In the genomic region with DNA sequence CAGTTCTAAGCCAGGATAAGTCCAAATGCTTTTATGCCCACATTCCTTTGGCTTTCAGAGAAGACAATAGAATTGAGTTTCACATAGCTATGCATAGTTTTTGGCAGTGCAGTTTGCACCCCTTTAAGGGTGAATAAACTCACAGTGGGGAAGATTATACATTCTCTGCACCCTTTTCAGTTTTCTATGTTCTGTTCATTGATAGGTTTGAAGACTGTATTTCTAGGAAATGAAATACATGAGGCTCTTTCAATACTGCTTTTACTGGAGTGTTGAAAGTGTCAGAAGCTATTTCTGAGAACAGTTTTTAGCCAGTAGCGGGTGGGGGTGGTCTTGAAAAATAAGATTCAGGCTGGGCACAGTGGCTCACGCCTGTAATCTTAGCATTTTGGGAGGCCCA, we compare ENCODE assay signal across 16 cellular contexts. TPM values are rescaled to one million over a fixed set of nuclear protein-coding genes. Genes with fewer than 3 reads are reported as not detected.
A peak's percentile ranks its signal among the peaks of the same experiment; 100 is the strongest.
DNase-seq lines count a peak whose midpoint lies in the region; ATAC-seq and TF ChIP-seq lines count a peak whose summit lies in the region.
"Had no signal": no experiment of that assay in that cellular context is flagged by ENCODE, and none has a peak within 500 bp of the region (broad histone marks: within the 10 kb centered on the region; RNA-seq: fewer than 3 reads in every experiment).

No MANE protein-coding gene starts in this region.

- H3K4me3 Mint-ChIP-seq in activated CD4-positive, alpha-beta T cell treated with anti-CD3 and anti-CD28 coated beads for 36 hours = no peak overlapping the region
- no peak overlapping the region for H3K4me3 Mint-ChIP-seq in activated naive CD8-positive, alpha-beta T cell treated with anti-CD3 and anti-CD28 coated beads, Interleukin-2, amount 10 ng/mL, durations not matched to agents 7 days and 5 days
- no peak overlapping the region for H3K4me3 Mint-ChIP-seq in activated naive CD8-positive, alpha-beta T cell treated with anti-CD3 and anti-CD28 coated beads, Interleukin-2, amount 50 U/mL, for 24 hours
- H3K4me3 Mint-ChIP-seq: CD14-positive monocyte; CD8-positive, alpha-beta T cell; IgD-negative memory B cell had no signal

- peaks cover 6% of the 10 kb centered on the region for H3K4me1 Mint-ChIP-seq in activated CD4-positive, alpha-beta T cell treated with anti-CD3 and anti-CD28 coated beads for 36 hours
- H3K4me1 Mint-ChIP-seq in activated naive CD8-positive, alpha-beta T cell treated with anti-CD3 and anti-CD28 coated beads, Interleukin-2, amount 10 ng/mL, durations not matched to agents 7 days and 5 days = peaks cover 1% of the 10 kb centered on the region
- no peaks in the 10 kb centered on the region for H3K4me1 Mint-ChIP-seq in activated naive CD8-positive, alpha-beta T cell treated with anti-CD3 and anti-CD28 coated beads, Interleukin-2, amount 50 U/mL, for 24 hours
- H3K4me1 Mint-ChIP-seq: CD14-positive monocyte, IgD-negative memory B cell had no signal

- H3K27me3 Mint-ChIP-seq in activated CD4-positive, alpha-beta T cell treated with anti-CD3 and anti-CD28 coated beads for 36 hours = no peaks in the 10 kb centered on the region
- no peaks in the 10 kb centered on the region for H3K27me3 Mint-ChIP-seq in activated naive CD8-positive, alpha-beta T cell treated with anti-CD3 and anti-CD28 coated beads, Interleukin-2, amount 10 ng/mL, durations not matched to agents 7 days and 5 days
- no peaks in the 10 kb centered on the region for H3K27me3 Mint-ChIP-seq in activated naive CD8-positive, alpha-beta T cell treated with anti-CD3 and anti-CD28 coated beads, Interleukin-2, amount 50 U/mL, for 24 hours
- H3K27me3 Mint-ChIP-seq: IgD-negative memory B cell had no signal

- TF ChIP-seq CTCF in MM.1S (IDR thresholded peaks at IDR 0.05; ENCODE audit: low read length) = no peak

- no peak overlapping the region for H3K27ac ChIP-seq in MM.1S (ENCODE audit: low read length)
- H3K27ac ChIP-seq: 22Rv1 had no signal

- no peak overlapping the region for H3K27ac Mint-ChIP-seq in activated CD4-positive, alpha-beta T cell treated with anti-CD3 and anti-CD28 coated beads for 36 hours
- H3K27ac Mint-ChIP-seq in activated naive CD8-positive, alpha-beta T cell treated with anti-CD3 and anti-CD28 coated beads, Interleukin-2, amount 10 ng/mL, durations not matched to agents 7 days and 5 days = peak overlapping the region; percentile 20
- no peak overlapping the region for H3K27ac Mint-ChIP-seq in activated naive CD8-positive, alpha-beta T cell treated with anti-CD3 and anti-CD28 coated beads, Interleukin-2, amount 50 U/mL, for 24 hours
- H3K27ac Mint-ChIP-seq: CD14-positive monocyte; CD8-positive, alpha-beta T cell; IgD-negative memory B cell had no signal

- H3K4me3 ChIP-seq in adipocyte (ENCODE audit: low read length) = no peak overlapping the region
- no peak overlapping the region for H3K4me3 ChIP-seq in MM.1S (ENCODE audit: low read length)

- H3K27me3 ChIP-seq in adipocyte (replicated peaks; ENCODE audit: control insufficient read depth, insufficient read depth, low read length) (no peaks in the 10 kb centered on the region), MM.1S (replicated peaks; ENCODE audit: insufficient read depth, low read length) (no peaks in the 10 kb centered on the region)

- no peaks in the 10 kb centered on the region for H3K9me2 ChIP-seq in MM.1S (replicated peaks; ENCODE audit: insufficient read depth, low read length)

- no peaks in the 10 kb centered on the region for H3K79me2 ChIP-seq in MM.1S (ENCODE audit: low read length)

- H3K9me3 ChIP-seq in adipocyte (ENCODE audit: control insufficient read depth, low read length) = no peaks in the 10 kb centered on the region
- H3K9me3 ChIP-seq in MM.1S (replicated peaks; ENCODE audit: insufficient read depth, low read length) = no peaks in the 10 kb centered on the region

- no peak overlapping the region for H3K4me2 ChIP-seq in MM.1S (ENCODE audit: low read depth, low read length)

- H3K9ac ChIP-seq in adipocyte (ENCODE audit: low read length) (no peak overlapping the region), MM.1S (ENCODE audit: low read length) (no peak overlapping the region)

- H3K4me1 ChIP-seq in adipocyte (ENCODE audit: control insufficient read depth, insufficient read depth, low read length) (peaks cover 9% of the 10 kb centered on the region), MM.1S (ENCODE audit: low read length) (no peaks in the 10 kb centered on the region)

- peaks cover 62% of the 10 kb centered on the region for H3K36me3 Mint-ChIP-seq in activated CD4-positive, alpha-beta T cell treated with anti-CD3 and anti-CD28 coated beads for 36 hours (ENCODE audit: low read depth)
- H3K36me3 Mint-ChIP-seq in activated naive CD8-positive, alpha-beta T cell treated with anti-CD3 and anti-CD28 coated beads, Interleukin-2, amount 10 ng/mL, durations not matched to agents 7 days and 5 days = peaks cover 42% of the 10 kb centered on the region
- peaks cover 60% of the 10 kb centered on the region for H3K36me3 Mint-ChIP-seq in activated naive CD8-positive, alpha-beta T cell treated with anti-CD3 and anti-CD28 coated beads, Interleukin-2, amount 50 U/mL, for 24 hours (ENCODE audit: low read depth)

- intact Hi-C loops in activated CD4-positive, alpha-beta T cell treated with anti-CD3 and anti-CD28 coated beads for 36 hours (cut with DNase I, micrococcal nuclease) = no loop called here

- POLR2A ChIA-PET in activated CD4-positive, alpha-beta T cell treated with anti-CD3 and anti-CD28 coated beads for 36 hours (lab: Charles Lee) = no interaction called here
- POLR2A ChIA-PET in activated naive CD8-positive, alpha-beta T cell treated with anti-CD3 and anti-CD28 coated beads, Interleukin-2, amount 10 ng/mL, durations not matched to agents 7 days and 5 days (lab: Charles Lee) = no interaction called here

- H3K36me3 ChIP-seq in adipocyte (ENCODE audit: control insufficient read depth, insufficient read depth, low read length, severe bottlenecking) (peaks cover 94% of the 10 kb centered on the region), MM.1S (replicated peaks; ENCODE audit: insufficient read depth, low read length) (peaks cover 20% of the 10 kb centered on the region)

- peak; percentile 44 for ATAC-seq in activated CD4-positive, alpha-beta T cell treated with anti-CD3 and anti-CD28 coated beads for 36 hours
- no peak for ATAC-seq in activated naive CD8-positive, alpha-beta T cell treated with anti-CD3 and anti-CD28 coated beads, Interleukin-2, amount 10 ng/mL, durations not matched to agents 7 days and 5 days (ENCODE audit: low read depth)
- no peak for ATAC-seq in activated naive CD8-positive, alpha-beta T cell treated with anti-CD3 and anti-CD28 coated beads, Interleukin-2, amount 50 U/mL, for 24 hours
- ATAC-seq: CD8-positive, alpha-beta T cell; HCT116 had no signal

- no peak for DNase-seq in activated CD4-positive, alpha-beta T cell treated with anti-CD3 and anti-CD28 coated beads for 36 hours
- no peak for DNase-seq in activated CD4-positive, alpha-beta T cell treated with anti-CD3 and anti-CD28 coated beads, Interleukin-2, amount 50 U/mL, for 48 hours
- DNase-seq in activated naive CD8-positive, alpha-beta T cell treated with anti-CD3 and anti-CD28 coated beads, Interleukin-2, amount 10 ng/mL, durations not matched to agents 7 days and 5 days = no peak
- DNase-seq in activated naive CD8-positive, alpha-beta T cell treated with anti-CD3 and anti-CD28 coated beads, Interleukin-2, amount 50 U/mL, for 24 hours = no peak
- DNase-seq in adipocyte (ENCODE audit: low read depth) (peak; percentile 14), cerebellum (ENCODE audit: low spot score) (no peak), MM.1S (no peak)
- DNase-seq: CD8-positive, alpha-beta T cell; COR-L47; DMS153; DMS79 treated with DMSO at 0.1 percent for 48 hours; EL had no signal

- H4K20me1 ChIP-seq in MM.1S (ENCODE audit: insufficient read depth, low read length) = no peaks in the 10 kb centered on the region

- no peaks in the 10 kb centered on the region for H3K9me3 Mint-ChIP-seq in activated CD4-positive, alpha-beta T cell treated with anti-CD3 and anti-CD28 coated beads for 36 hours (ENCODE audit: low read depth)
- no peaks in the 10 kb centered on the region for H3K9me3 Mint-ChIP-seq in activated naive CD8-positive, alpha-beta T cell treated with anti-CD3 and anti-CD28 coated beads, Interleukin-2, amount 10 ng/mL, durations not matched to agents 7 days and 5 days
- H3K9me3 Mint-ChIP-seq in activated naive CD8-positive, alpha-beta T cell treated with anti-CD3 and anti-CD28 coated beads, Interleukin-2, amount 50 U/mL, for 24 hours = no peaks in the 10 kb centered on the region
- H3K9me3 Mint-ChIP-seq: CD8-positive, alpha-beta T cell; IgD-negative memory B cell had no signal

- H2AFZ ChIP-seq in MM.1S (ENCODE audit: low read length) = no peak overlapping the region

- no peaks in the 10 kb centered on the region; the same call in 1 of the 2 replicates for H3F3A ChIP-seq in MM.1S (ENCODE audit: insufficient read depth, low read length)

- CTCF ChIA-PET in activated CD4-positive, alpha-beta T cell treated with anti-CD3 and anti-CD28 coated beads for 36 hours (lab: Charles Lee) = no interaction called here

RNA-seq across cellular contexts. Expression of a gene that starts 46.2 kb away (rescaled TPM):
- total RNA-seq in activated CD4-positive, alpha-beta T cell treated with anti-CD3 and anti-CD28 coated beads for 36 hours = 100 to 1,000 TPM; 256 to 258 TPM
- 10 to 100 TPM; 76.3 to 85.5 TPM for total RNA-seq in activated naive CD8-positive, alpha-beta T cell treated with anti-CD3 and anti-CD28 coated beads, Interleukin-2, amount 10 ng/mL, durations not matched to agents 7 days and 5 days
- total RNA-seq in cerebellum = 157 TPM
